16 cellular contexts compared by ENCODE assay signal in the genomic region with DNA sequence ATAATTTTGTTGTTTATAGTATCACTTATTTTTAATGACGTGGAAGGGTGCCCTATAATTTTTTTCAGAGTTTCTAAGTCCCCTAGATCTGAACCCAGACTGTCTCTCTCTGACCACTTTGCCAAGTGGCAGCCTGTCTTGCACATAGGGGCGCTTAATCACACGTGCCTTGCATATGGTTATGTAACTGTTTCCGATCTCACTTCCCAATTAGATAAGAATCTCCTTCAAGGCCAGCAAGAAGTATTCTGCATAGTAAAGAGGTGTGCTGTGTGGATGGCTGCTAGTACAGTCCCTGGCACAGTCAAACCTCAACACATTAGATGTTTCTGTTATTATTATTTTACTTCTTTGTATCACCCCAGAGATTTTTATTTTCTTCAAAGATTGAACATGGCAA.
"Had no signal": no experiment of that assay in that cellular context is flagged by ENCODE, and none has a peak within 500 bp of the region (broad histone marks: within the 10 kb centered on the region; RNA-seq: fewer than 3 reads in every experiment).

No MANE protein-coding gene starts in this region.

- H3K9me3 ChIP-seq: prostate gland, right lobe of liver, transverse colon had no signal

- H3K4me1 ChIP-seq: esophagus squamous epithelium, foreskin keratinocyte, prostate gland, right lobe of liver, spleen, transverse colon had no signal

- H3K36me3 ChIP-seq: esophagus squamous epithelium, prostate gland, right lobe of liver, spleen, transverse colon had no signal

- H3K27me3 ChIP-seq: esophagus squamous epithelium, right lobe of liver, spleen, transverse colon had no signal

- H3K27ac ChIP-seq: esophagus squamous epithelium, foreskin keratinocyte, prostate gland, right lobe of liver, spleen, transverse colon had no signal

- ATAC-seq: activated CD4-positive, alpha-beta T cell treated with anti-CD3 and anti-CD28 coated beads for 36 hours; foreskin keratinocyte; left cardiac atrium; natural killer cell treated with Interleukin-12 subunit alpha and Interleukin-12 subunit beta and Interleukin-15 and Interleukin-18, amount 100 ng/mL, for 72 hours; right lobe of liver had no signal

- H3K4me3 ChIP-seq: esophagus squamous epithelium, prostate gland, right lobe of liver, spleen, transverse colon had no signal

- DNase-seq: activated CD4-positive, alpha-beta memory T cell treated with anti-CD3 and anti-CD28 coated beads, Interleukin-2, amount 10 ng/mL, durations not matched to agents 7 days and 5 days; activated CD4-positive, alpha-beta T cell treated with anti-CD3 and anti-CD28 coated beads for 36 hours; activated naive CD8-positive, alpha-beta T cell treated with anti-CD3 and anti-CD28 coated beads, Interleukin-2, amount 10 ng/mL, durations not matched to agents 7 days and 5 days; activated T-cell treated with anti-CD3 and anti-CD28 coated beads, Interleukin-2, amount 50 U/mL, for 48 hours; esophagus squamous epithelium; foreskin keratinocyte; left cardiac atrium; right lobe of liver; spleen; stimulated activated CD4-positive, alpha-beta T cell treated with anti-CD3 and anti-CD28 coated beads, Interleukin-1b, Interleukin-23, amount 100 ng/mL, for 48 hours; substantia nigra; transverse colon had no signal

- FAIRE-seq: astrocyte, endometrium had no signal
